Comparison of ENCODE assay signal across 1 cellular context in the genomic region with DNA sequence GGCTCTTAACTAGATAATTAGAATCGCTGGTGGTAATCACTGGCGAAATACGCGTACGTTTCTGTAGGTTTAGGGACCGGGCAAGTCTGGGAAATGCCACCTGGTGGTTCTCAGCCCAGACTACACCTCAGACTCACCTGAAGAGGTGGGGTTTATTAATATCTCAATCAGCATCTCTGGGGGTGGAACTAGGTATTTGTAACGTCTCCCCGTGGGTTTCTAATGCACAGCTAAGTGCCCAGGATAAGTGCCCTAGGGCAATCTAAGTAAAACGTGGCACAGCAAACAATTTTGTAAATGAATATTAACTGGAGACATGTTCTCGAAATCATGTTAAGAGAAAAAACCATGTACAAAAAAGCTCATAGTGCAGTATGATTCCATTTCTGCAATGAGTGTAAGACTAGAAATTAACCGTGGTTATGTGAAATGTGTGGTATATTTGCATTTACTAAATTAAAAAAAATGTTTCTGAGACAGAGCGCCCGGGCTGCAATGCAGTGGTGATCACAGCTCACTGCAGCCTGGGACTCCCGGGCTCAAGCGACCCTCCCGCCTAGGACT.
TF ChIP-seq lines count a peak whose summit lies in the region.

No MANE protein-coding gene starts in this region.

TF ChIP-seq in HEK293, 187 proteins besides CTCF, POLR2A, EP300 and RAD21 (continued from another document):
- TF ChIP-seq, protein P1, sequence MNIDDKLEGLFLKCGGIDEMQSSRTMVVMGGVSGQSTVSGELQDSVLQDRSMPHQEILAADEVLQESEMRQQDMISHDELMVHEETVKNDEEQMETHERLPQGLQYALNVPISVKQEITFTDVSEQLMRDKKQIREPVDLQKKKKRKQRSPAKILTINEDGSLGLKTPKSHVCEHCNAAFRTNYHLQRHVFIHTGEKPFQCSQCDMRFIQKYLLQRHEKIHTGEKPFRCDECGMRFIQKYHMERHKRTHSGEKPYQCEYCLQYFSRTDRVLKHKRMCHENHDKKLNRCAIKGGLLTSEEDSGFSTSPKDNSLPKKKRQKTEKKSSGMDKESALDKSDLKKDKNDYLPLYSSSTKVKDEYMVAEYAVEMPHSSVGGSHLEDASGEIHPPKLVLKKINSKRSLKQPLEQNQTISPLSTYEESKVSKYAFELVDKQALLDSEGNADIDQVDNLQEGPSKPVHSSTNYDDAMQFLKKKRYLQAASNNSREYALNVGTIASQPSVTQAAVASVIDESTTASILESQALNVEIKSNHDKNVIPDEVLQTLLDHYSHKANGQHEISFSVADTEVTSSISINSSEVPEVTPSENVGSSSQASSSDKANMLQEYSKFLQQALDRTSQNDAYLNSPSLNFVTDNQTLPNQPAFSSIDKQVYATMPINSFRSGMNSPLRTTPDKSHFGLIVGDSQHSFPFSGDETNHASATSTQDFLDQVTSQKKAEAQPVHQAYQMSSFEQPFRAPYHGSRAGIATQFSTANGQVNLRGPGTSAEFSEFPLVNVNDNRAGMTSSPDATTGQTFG (tag by site-specific recombination; IDR thresholded peaks at IDR 0.05; ENCODE audit: borderline replicate concordance) = no peak
- TF ChIP-seq EGR2 (tag by site-specific recombination; IDR thresholded peaks at IDR 0.05; ENCODE audit: low read depth) (no peak), HOXD13 (CRISPR knock-in tag; IDR thresholded peaks at IDR 0.05; ENCODE audit: borderline replicate concordance) (no peak), ZNF501 (tag by site-specific recombination; IDR thresholded peaks at IDR 0.05) (no peak)
- TF ChIP-seq, protein P2, sequence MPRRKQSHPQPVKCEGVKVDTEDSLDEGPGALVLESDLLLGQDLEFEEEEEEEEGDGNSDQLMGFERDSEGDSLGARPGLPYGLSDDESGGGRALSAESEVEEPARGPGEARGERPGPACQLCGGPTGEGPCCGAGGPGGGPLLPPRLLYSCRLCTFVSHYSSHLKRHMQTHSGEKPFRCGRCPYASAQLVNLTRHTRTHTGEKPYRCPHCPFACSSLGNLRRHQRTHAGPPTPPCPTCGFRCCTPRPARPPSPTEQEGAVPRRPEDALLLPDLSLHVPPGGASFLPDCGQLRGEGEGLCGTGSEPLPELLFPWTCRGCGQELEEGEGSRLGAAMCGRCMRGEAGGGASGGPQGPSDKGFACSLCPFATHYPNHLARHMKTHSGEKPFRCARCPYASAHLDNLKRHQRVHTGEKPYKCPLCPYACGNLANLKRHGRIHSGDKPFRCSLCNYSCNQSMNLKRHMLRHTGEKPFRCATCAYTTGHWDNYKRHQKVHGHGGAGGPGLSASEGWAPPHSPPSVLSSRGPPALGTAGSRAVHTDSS (tag by site-specific recombination; IDR thresholded peaks at IDR 0.05) = no peak
